In genomic region chr7:158587425-158588084, GRCh38 we compare ENCODE assay signal across 8 cellular contexts.
DNase-seq lines count a peak whose midpoint lies in the region; ATAC-seq lines count a peak whose summit lies in the region.

TSS of gene PTPRN2 (minus strand) at chr7:158587823.

- peaks cover 4% of the 10 kb centered on the region for H3K36me3 Mint-ChIP-seq in memory B cell

- no peak within 1 kb of the TSS for H3K27ac Mint-ChIP-seq in memory B cell

- H3K4me1 Mint-ChIP-seq in memory B cell = peaks cover 7% of the 10 kb centered on the region

- peaks cover 33% of the 10 kb centered on the region for H3K27me3 ChIP-seq in effector memory CD4-positive, alpha-beta T cell (replicated peaks; ENCODE audit: control insufficient read depth, insufficient read depth, low read length, poor library complexity, severe bottlenecking)

- ATAC-seq in GM21619 (IDR thresholded peaks at IDR 0.05; ENCODE audit: unreplicated experiment) (peak; percentile 66), memory B cell (ENCODE audit: low read depth) (peak; percentile 83), HG02610 (IDR thresholded peaks at IDR 0.05; ENCODE audit: unreplicated experiment) (no peak)

- DNase-seq in CD1c-positive myeloid dendritic cell (ENCODE audit: extremely low spot score) = peak; percentile 74
- DNase-seq in NCI-H2196 (lab: John Stamatoyannopoulos, UW; ENCODE audit: unreplicated experiment) = peak; percentile 58
- DNase-seq in activated CD4-positive, alpha-beta T cell treated with anti-CD3 and anti-CD28 coated beads, Interleukin-2, amount 50 U/mL, for 48 hours = peak; percentile 49 to 51
- DNase-seq in effector memory CD4-positive, alpha-beta T cell = peak; percentile 34 to 44 (median 34)
- peak; percentile 16 to 20 for DNase-seq in memory B cell (ENCODE audit: low spot score in 2 of 2)
- DNase-seq in stimulated activated CD8-positive, alpha-beta memory T cell treated with anti-CD3 and anti-CD28 coated beads, Interleukin-15, amount 100 ng/mL, for 24 hours (ENCODE audit: low read depth) = peak; percentile 62

- H3K4me1 ChIP-seq in effector memory CD4-positive, alpha-beta T cell (ENCODE audit: control insufficient read depth, insufficient read depth, low read length, poor library complexity, severe bottlenecking) = peaks cover 10% of the 10 kb centered on the region

- no peak within 1 kb of the TSS for H3K27ac ChIP-seq in effector memory CD4-positive, alpha-beta T cell (ENCODE audit: insufficient read depth, low read length, poor library complexity, severe bottlenecking)

- H3K4me3 Mint-ChIP-seq in memory B cell = peak within 1 kb of the TSS; percentile 70

- H3K4me3 ChIP-seq in effector memory CD4-positive, alpha-beta T cell (ENCODE audit: insufficient read depth, low read depth, low read length, poor library complexity, severe bottlenecking) = peak within 1 kb of the TSS; percentile 22

- peaks cover 1% of the 10 kb centered on the region for H3K9me3 Mint-ChIP-seq in memory B cell

- H3K36me3 ChIP-seq in effector memory CD4-positive, alpha-beta T cell (ENCODE audit: control insufficient read depth, insufficient read depth, low read length) = no peaks in the 10 kb centered on the region

- H3K9me3 ChIP-seq in effector memory CD4-positive, alpha-beta T cell (ENCODE audit: control insufficient read depth, low read length) = no peaks in the 10 kb centered on the region

- peaks cover 32% of the 10 kb centered on the region for H3K27me3 Mint-ChIP-seq in memory B cell

Comparison
In these comparisons a context has a peak if more than half of its experiments do, and no peak if none do; other contexts are left out.
1. DNase-seq: peak in every context shown above with its lines; median percentile 74 in CD1c-positive myeloid dendritic cell; 62 in stimulated activated CD8-positive, alpha-beta memory T cell treated with anti-CD3 and anti-CD28 coated beads, Interleukin-15, amount 100 ng/mL, for 24 hours; 58 in NCI-H2196; 50 in activated CD4-positive, alpha-beta T cell treated with anti-CD3 and anti-CD28 coated beads, Interleukin-2, amount 50 U/mL, for 48 hours; 34 in effector memory CD4-positive, alpha-beta T cell; 18 in memory B cell.